ENCODE assay signal across 12 cellular contexts in the genomic region with DNA sequence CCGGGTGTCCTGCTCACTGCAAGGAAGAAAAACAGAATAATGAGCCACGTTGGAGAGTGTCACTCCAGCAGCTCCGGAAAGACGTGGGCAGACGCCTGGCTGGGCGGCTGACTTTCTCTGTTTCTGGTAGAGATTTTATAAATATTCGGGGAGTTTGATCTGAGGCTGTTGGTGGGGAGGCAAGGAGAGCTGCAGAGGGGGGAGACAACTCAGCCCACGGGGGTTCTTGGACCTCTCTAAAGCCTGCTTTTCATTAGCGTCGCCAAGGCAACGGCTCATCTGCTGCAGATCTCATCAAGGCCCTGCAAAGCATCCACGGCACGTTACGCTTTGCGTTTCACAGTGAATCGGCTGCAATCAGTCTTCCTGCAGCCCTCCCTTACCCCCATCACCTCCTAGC.
DNase-seq lines count a peak whose midpoint lies in the region; ATAC-seq, FAIRE-seq and TF ChIP-seq lines count a peak whose summit lies in the region.
"Had no signal": no experiment of that assay in that cellular context is flagged by ENCODE, and none has a peak within 500 bp of the region (broad histone marks: within the 10 kb centered on the region; RNA-seq: fewer than 3 reads in every experiment).

No MANE protein-coding gene starts in this region.

- BruUV-seq in Calu3 (replicated peaks; lab: Mats Ljungman, UMichigan): no TSS peak

- FAIRE-seq in astrocyte (lab: Jason Lieb, UNC): no peak

- peak overlapping the region; percentile 71 for H2AFZ ChIP-seq in astrocyte (ENCODE audit: low read depth, low read length)

- H4K20me1 ChIP-seq in astrocyte (ENCODE audit: insufficient read depth, low read length): no peaks in the 10 kb centered on the region

- no peaks in the 10 kb centered on the region for H3K79me2 ChIP-seq in astrocyte (ENCODE audit: insufficient read depth, low read length)

- CTCF ChIA-PET in Calu3 (lab: Charles Lee): no interaction called here

- H3K4me3 ChIP-seq in astrocyte (ENCODE audit: insufficient read depth, low read depth, low read length) (peak overlapping the region; percentile 26), skeletal muscle satellite cell (ENCODE audit: low read length) (no peak overlapping the region)

- H3K27ac ChIP-seq in astrocyte (ENCODE audit: low read depth, low read length): no peak overlapping the region

- H3K4me1 Mint-ChIP-seq in Calu3 (ENCODE audit: low read depth, unreplicated experiment) (peaks cover 25% of the 10 kb centered on the region), astrocyte (ENCODE audit: low read depth, unreplicated experiment) (peaks cover 24% of the 10 kb centered on the region), glutamatergic neuron (ENCODE audit: low read depth, unreplicated experiment) (peaks cover 38% of the 10 kb centered on the region)

- intact Hi-C loops in Calu3 (cut with micrococcal nuclease; ENCODE audit: unreplicated experiment): loop anchor here (2.0 kb wide), 1 partner anchor 279 kb away; no protein-coding TSS in a partner anchor

- H3K9me3 ChIP-seq in astrocyte (ENCODE audit: insufficient read depth, low read depth, low read length): no peaks in the 10 kb centered on the region
- no peaks in the 10 kb centered on the region for H3K9me3 ChIP-seq in skeletal muscle satellite cell (replicated peaks; ENCODE audit: low read length)

- H3K36me3 Mint-ChIP-seq in Calu3 (ENCODE audit: insufficient read depth, unreplicated experiment) (no peaks in the 10 kb centered on the region), astrocyte (ENCODE audit: low read depth, unreplicated experiment) (peaks cover 2% of the 10 kb centered on the region), glutamatergic neuron (ENCODE audit: unreplicated experiment) (peaks cover 4% of the 10 kb centered on the region)
- H3K36me3 Mint-ChIP-seq: activated CD4-positive, alpha-beta memory T cell treated with anti-CD3 and anti-CD28 coated beads for 36 hours had no signal

- H3K27me3 ChIP-seq in astrocyte (ENCODE audit: insufficient read depth, low read length) (no peaks in the 10 kb centered on the region), skeletal muscle satellite cell (ENCODE audit: control insufficient read depth, insufficient read depth, low read length) (no peaks in the 10 kb centered on the region)

- H3K9ac ChIP-seq in astrocyte (ENCODE audit: low read length): peak overlapping the region; percentile 40
- H3K9ac ChIP-seq in skeletal muscle satellite cell (ENCODE audit: low read depth, low read length): peak overlapping the region; percentile 22

- ATAC-seq in HG03025 (IDR thresholded peaks at IDR 0.05; ENCODE audit: low FRiP score, unreplicated experiment) (no peak), HG03354 (IDR thresholded peaks at IDR 0.05; ENCODE audit: poor library complexity, severe bottlenecking, unreplicated experiment) (no peak)

- TF ChIP-seq CTCF in Calu3 (IDR thresholded peaks at IDR 0.05; ENCODE audit: unreplicated experiment): no peak
- TF ChIP-seq CTCF in astrocyte (IDR thresholded peaks at IDR 0.05; ENCODE audit: insufficient read depth, low read depth, low read length): no peak
- TF ChIP-seq CTCF in glutamatergic neuron (IDR thresholded peaks at IDR 0.05; ENCODE audit: partially characterized antibody, unreplicated experiment): no peak

- no peak for DNase-seq in Calu3
- DNase-seq in astrocyte (ENCODE audit: low read depth): no peak
- DNase-seq in glutamatergic neuron: no peak
- DNase-seq in cerebellar cortex (ENCODE audit: low spot score): no peak
- DNase-seq in NK-92 (lab: John Stamatoyannopoulos, UW; ENCODE audit: unreplicated experiment): no peak
- DNase-seq: activated CD4-positive, alpha-beta memory T cell treated with anti-CD3 and anti-CD28 coated beads for 36 hours; GOT3; NCI-H1930; T-helper 2 cell had no signal

- H3K4me1 ChIP-seq in astrocyte (ENCODE audit: insufficient read depth, low read length) (peaks cover 24% of the 10 kb centered on the region), skeletal muscle satellite cell (ENCODE audit: control insufficient read depth, insufficient read depth, low read length) (peaks cover 37% of the 10 kb centered on the region)

- H3K27me3 Mint-ChIP-seq in Calu3 (ENCODE audit: unreplicated experiment) (no peaks in the 10 kb centered on the region), astrocyte (ENCODE audit: low read depth, unreplicated experiment) (no peaks in the 10 kb centered on the region), glutamatergic neuron (ENCODE audit: unreplicated experiment) (peaks cover 10% of the 10 kb centered on the region)
- H3K27me3 Mint-ChIP-seq: activated CD4-positive, alpha-beta memory T cell treated with anti-CD3 and anti-CD28 coated beads for 36 hours had no signal

- H3K4me3 Mint-ChIP-seq in Calu3 (ENCODE audit: low read depth, unreplicated experiment) (no peak overlapping the region), astrocyte (ENCODE audit: unreplicated experiment) (no peak overlapping the region), glutamatergic neuron (ENCODE audit: unreplicated experiment) (peak overlapping the region; percentile 28)
- H3K4me3 Mint-ChIP-seq: activated CD4-positive, alpha-beta memory T cell treated with anti-CD3 and anti-CD28 coated beads for 36 hours had no signal

- no peaks in the 10 kb centered on the region for H3K9me3 Mint-ChIP-seq in Calu3 (ENCODE audit: low read depth, unreplicated experiment)
- H3K9me3 Mint-ChIP-seq in astrocyte (ENCODE audit: unreplicated experiment): peaks cover 7% of the 10 kb centered on the region
- peaks cover 23% of the 10 kb centered on the region for H3K9me3 Mint-ChIP-seq in glutamatergic neuron (ENCODE audit: unreplicated experiment)

- H3K4me2 ChIP-seq in astrocyte (ENCODE audit: low read length) (peak overlapping the region; percentile 72), skeletal muscle satellite cell (ENCODE audit: low read length) (no peak overlapping the region)

- H3K36me3 ChIP-seq in astrocyte (ENCODE audit: insufficient read depth, low read length) (no peaks in the 10 kb centered on the region), skeletal muscle satellite cell (ENCODE audit: insufficient read depth, low read length) (no peaks in the 10 kb centered on the region)

- H3K27ac Mint-ChIP-seq in Calu3 (ENCODE audit: unreplicated experiment): peak overlapping the region; percentile 42
- no peak overlapping the region for H3K27ac Mint-ChIP-seq in astrocyte (ENCODE audit: unreplicated experiment)
- H3K27ac Mint-ChIP-seq in glutamatergic neuron (ENCODE audit: unreplicated experiment): no peak overlapping the region
- H3K27ac Mint-ChIP-seq: activated CD4-positive, alpha-beta memory T cell treated with anti-CD3 and anti-CD28 coated beads for 36 hours had no signal
